ENCODE assay signal across 9 cellular contexts in genomic region chr5:6582507-6583048, GRCh38. TPM values are rescaled to one million over a fixed set of nuclear protein-coding genes. Genes with fewer than 3 reads are reported as not detected.
DNase-seq lines count a peak whose midpoint lies in the region; ATAC-seq and TF ChIP-seq lines count a peak whose summit lies in the region.
"Had no signal": no experiment of that assay in that cellular context is flagged by ENCODE, and none has a peak within 500 bp of the region (broad histone marks: within the 10 kb centered on the region; RNA-seq: fewer than 3 reads in every experiment).

No MANE protein-coding gene starts in this region.

- ATAC-seq in HG03135 (IDR thresholded peaks at IDR 0.05; ENCODE audit: unreplicated experiment): no peak
- no peak for ATAC-seq in GM19463 (IDR thresholded peaks at IDR 0.05; ENCODE audit: unreplicated experiment)

- CTCF ChIA-PET in activated naive CD4-positive, alpha-beta T cell treated with anti-CD3 and anti-CD28 coated beads for 36 hours (lab: Charles Lee): no interaction called here

- peaks cover 2% of the 10 kb centered on the region for H3K4me1 Mint-ChIP-seq in activated naive CD4-positive, alpha-beta T cell treated with anti-CD3 and anti-CD28 coated beads for 36 hours (ENCODE audit: low read depth)

- no peaks in the 10 kb centered on the region for H3K9me3 Mint-ChIP-seq in activated naive CD4-positive, alpha-beta T cell treated with anti-CD3 and anti-CD28 coated beads for 36 hours

- H3K27ac Mint-ChIP-seq in activated naive CD4-positive, alpha-beta T cell treated with anti-CD3 and anti-CD28 coated beads for 36 hours: no peak overlapping the region

- 49% methylated on average over 30 of the region's 30 CpGs for WGBS in urinary bladder

- peaks cover 42% of the 10 kb centered on the region for H3K27me3 Mint-ChIP-seq in activated naive CD4-positive, alpha-beta T cell treated with anti-CD3 and anti-CD28 coated beads for 36 hours (ENCODE audit: low read depth)

- peak overlapping the region; percentile 41 for H3K9ac ChIP-seq in mucosa of stomach (ENCODE audit: low read length)

- no peaks in the 10 kb centered on the region for H3K36me3 Mint-ChIP-seq in activated naive CD4-positive, alpha-beta T cell treated with anti-CD3 and anti-CD28 coated beads for 36 hours (ENCODE audit: low read depth)

- H3K36me3 ChIP-seq in mucosa of stomach (ENCODE audit: control insufficient read depth, insufficient read depth, low read length): no peaks in the 10 kb centered on the region
- no peaks in the 10 kb centered on the region for H3K36me3 ChIP-seq in urinary bladder (ENCODE audit: insufficient read depth)

- no peak for DNase-seq in activated naive CD4-positive, alpha-beta T cell treated with anti-CD3 and anti-CD28 coated beads for 36 hours
- no peak for DNase-seq in activated naive CD4-positive, alpha-beta T cell treated with Interleukin-2 at 50 U/mL for 16 hours
- DNase-seq in dorsolateral prefrontal cortex: no peak
- DNase-seq in stimulated activated naive CD4-positive, alpha-beta T cell (lab: John Stamatoyannopoulos, UW): no peak

- H3K4me3 ChIP-seq in dorsolateral prefrontal cortex (peak overlapping the region in 55 of 59 donors; percentile 30 to 70 (median 57)), mucosa of stomach (ENCODE audit: low read length) (no peak overlapping the region), urinary bladder (ENCODE audit: low read depth, low read length) (peak overlapping the region; percentile 37)

- intact Hi-C loops in activated naive CD4-positive, alpha-beta T cell treated with anti-CD3 and anti-CD28 coated beads for 36 hours (cut with micrococcal nuclease): no loop called here
- intact Hi-C loops in dorsolateral prefrontal cortex (cut with DNase I): no loop called here

- H3K27ac ChIP-seq in dorsolateral prefrontal cortex (peak overlapping the region in 29 of 59 donors; percentile 1 to 79 (median 44)), urinary bladder (ENCODE audit: low read depth) (no peak overlapping the region)
- H3K27ac ChIP-seq: C4-2B had no signal

- TF ChIP-seq CTCF in dorsolateral prefrontal cortex (IDR thresholded peaks at IDR 0.05 in 54 of 56, conservative IDR thresholded peaks at IDR 0.05 in 2 of 56; ENCODE audit: low read depth in 1 of 56, partially characterized antibody in 56 of 56): no peak

- H3K4me3 Mint-ChIP-seq in activated naive CD4-positive, alpha-beta T cell treated with anti-CD3 and anti-CD28 coated beads for 36 hours: peak overlapping the region; percentile 29

- H3K4me1 ChIP-seq in mucosa of stomach (ENCODE audit: control insufficient read depth, insufficient read depth, low read length): peaks cover 5% of the 10 kb centered on the region
- H3K4me1 ChIP-seq in urinary bladder (ENCODE audit: insufficient read depth): no peaks in the 10 kb centered on the region

- H3K9me3 ChIP-seq in mucosa of stomach (ENCODE audit: control insufficient read depth, low read length): no peaks in the 10 kb centered on the region

- peaks cover 0 to 54% (median 2%) of the 10 kb centered on the region in 45 donors for H3K27me3 ChIP-seq in dorsolateral prefrontal cortex
- H3K27me3 ChIP-seq in mucosa of stomach (ENCODE audit: control insufficient read depth, insufficient read depth, low read length): peaks cover 37% of the 10 kb centered on the region

RNA-seq across cellular contexts. Expression of gene NSUN2, which starts 50.3 kb away (rescaled TPM):
- total RNA-seq in activated naive CD4-positive, alpha-beta T cell treated with anti-CD3 and anti-CD28 coated beads for 36 hours: 10 to 100 TPM; 59.0 to 60.5 TPM
- total RNA-seq in dorsolateral prefrontal cortex: 10 to 100 TPM; 23.9 to 79.2 (median 38.6) TPM
- 42.8 TPM for total RNA-seq in urinary bladder
- 36.6 TPM for polyA plus RNA-seq in urinary bladder

RNA-seq across cellular contexts. Expression of gene SRD5A1, which starts 50.7 kb away (rescaled TPM):
- 1 to 10 TPM; 5.2 to 5.4 TPM for total RNA-seq in activated naive CD4-positive, alpha-beta T cell treated with anti-CD3 and anti-CD28 coated beads for 36 hours
- total RNA-seq in dorsolateral prefrontal cortex (10 to 100 TPM; 15.2 to 41.5 (median 25.7) TPM), urinary bladder (6.6 TPM)
- polyA plus RNA-seq in urinary bladder: 6.5 TPM
